ENCODE assay signal across 7 cellular contexts in the genomic region with DNA sequence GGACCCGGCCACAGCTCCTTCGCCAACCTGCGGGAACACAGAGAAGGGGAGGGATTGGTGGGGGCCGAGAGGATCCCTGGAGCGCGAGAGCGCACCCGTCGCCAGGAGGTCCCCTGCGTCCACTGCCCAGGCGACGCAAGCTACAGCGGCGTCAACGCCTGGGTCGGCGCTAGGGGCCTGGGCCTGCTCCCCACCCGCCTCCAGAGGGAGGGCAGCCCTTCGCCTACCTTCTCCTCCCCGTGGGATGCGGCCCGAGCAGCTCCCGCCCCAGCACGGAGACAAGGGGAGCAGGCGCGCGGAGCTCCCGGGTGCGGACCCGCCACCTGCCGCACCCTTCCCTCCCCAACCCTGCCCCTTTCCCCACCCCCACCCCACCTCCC.
DNase-seq lines count a peak whose midpoint lies in the region; ATAC-seq, FAIRE-seq and TF ChIP-seq lines count a peak whose summit lies in the region.

No MANE protein-coding gene starts in this region.

- H3K36me3 ChIP-seq in HEK293 (ENCODE audit: control insufficient read depth in 2 of 2, insufficient read depth in 1 of 2, low read length in 2 of 2) (peaks cover 0 to 24% of the 10 kb centered on the region in 2 experiments; a peak in 2 of 3 replicates), gastrocnemius medialis (peaks cover 0 to 32% of the 10 kb centered on the region in 2 donors)

- peaks cover 28% of the 10 kb centered on the region for H3K4me1 Mint-ChIP-seq in WTC11

- peaks cover 0 to 10% (median 7%) of the 10 kb centered on the region in 3 donors for H3K27me3 ChIP-seq in gastrocnemius medialis

- in situ Hi-C loops in gastrocnemius medialis (cut with MboI; ENCODE audit: low sequenced_read_pairs in 4 of 4) = no loop called here

- DNase-seq in WTC11 (ENCODE audit: low spot score) (no peak), cardiac septum (ENCODE audit: low spot score) (peak; percentile 76), gastrocnemius medialis (no peak), H54 (ENCODE audit: insufficient read length, low spot score) (no peak), NCI-H446 (lab: John Stamatoyannopoulos, UW) (no peak)

- no peak for FAIRE-seq in H54 (lab: Jason Lieb, UNC)

- no peaks in the 10 kb centered on the region for H3K9me3 Mint-ChIP-seq in WTC11

- TF ChIP-seq POLR2A in gastrocnemius medialis (IDR thresholded peaks at IDR 0.05) (no peak), H54 (IDR thresholded peaks at IDR 0.05; ENCODE audit: low read depth, low read length) (no peak)

- peak overlapping the region; percentile 29 for H3K4me3 ChIP-seq in HEK293 (ENCODE audit: low read depth, low read length)
- peak overlapping the region; percentile 40 to 55 (median 46) for H3K4me3 ChIP-seq in gastrocnemius medialis

- CTCF ChIA-PET in HEK293 (lab: Yijun Ruan, JAX) = no interaction called here
- CTCF ChIA-PET in WTC11 (lab: Charles Lee) = interaction anchor here (0.8 to 1.4 kb wide), 2 partner anchors 7 to 41 kb away, joined by 3 to 5 read pairs; no protein-coding TSS in a partner anchor

- H3K9me3 ChIP-seq in HEK293 (ENCODE audit: control insufficient read depth, insufficient read depth, low read depth, low read length) (no peaks in the 10 kb centered on the region), gastrocnemius medialis (no peaks in the 10 kb centered on the region)

- no peak for ATAC-seq in WTC11
- ATAC-seq in gastrocnemius medialis = no peak
- ATAC-seq in HG03457 (IDR thresholded peaks at IDR 0.05; ENCODE audit: unreplicated experiment) = no peak

- POLR2A ChIA-PET in HEK293 (lab: Yijun Ruan, JAX) (no interaction called here), WTC11 (lab: Charles Lee) (no interaction called here)

- peak overlapping the region; percentile 73 for H3K4me3 Mint-ChIP-seq in WTC11

- peaks cover 67% of the 10 kb centered on the region for H3K27me3 Mint-ChIP-seq in WTC11 (ENCODE audit: low read depth)

- no peak overlapping the region for H3K27ac ChIP-seq in HEK293 (ENCODE audit: extremely low read depth, low read depth, low read length)
- H3K27ac ChIP-seq in gastrocnemius medialis = peak overlapping the region in 3 of 4 donors; percentile 33 to 56 (median 52)

- intact Hi-C loops in cardiac septum (cut with DNase I) = no loop called here
- intact Hi-C loops in gastrocnemius medialis (cut with DNase I; ENCODE audit: low total_unique reads) = no loop called here

- TF ChIP-seq CTCF in HEK293 (tag by site-specific recombination; IDR thresholded peaks at IDR 0.05) = no peak
- TF ChIP-seq CTCF in WTC11 (IDR thresholded peaks at IDR 0.05) = no peak
- TF ChIP-seq CTCF in gastrocnemius medialis (IDR thresholded peaks at IDR 0.05 in 4 of 5, conservative IDR thresholded peaks at IDR 0.05 in 1 of 5) = no peak

- no peaks in the 10 kb centered on the region for H3K36me3 Mint-ChIP-seq in WTC11

- no peak overlapping the region for H3K27ac Mint-ChIP-seq in WTC11

- H3K4me1 ChIP-seq in HEK293 (ENCODE audit: control insufficient read depth, insufficient read depth, low read length) = no peaks in the 10 kb centered on the region
- H3K4me1 ChIP-seq in gastrocnemius medialis = peaks cover 10 to 14% of the 10 kb centered on the region in 2 donors

TF ChIP-seq in HEK293, 187 proteins besides CTCF, POLR2A, EP300 and RAD21 (continues in another document):
- TF ChIP-seq ZNF830 (tag by site-specific recombination; IDR thresholded peaks at IDR 0.05; ENCODE audit: low read depth) (no peak), ZNF302 (tag by site-specific recombination; IDR thresholded peaks at IDR 0.05; ENCODE audit: low read depth) (no peak), ZNF623 (tag by site-specific recombination; IDR thresholded peaks at IDR 0.05) (no peak), TRIM28 (IDR thresholded peaks at IDR 0.05; ENCODE audit: borderline replicate concordance, low read length) (no peak), ZNF571 (tag by site-specific recombination; IDR thresholded peaks at IDR 0.05) (no peak), EGR2 (tag by site-specific recombination; IDR thresholded peaks at IDR 0.05; ENCODE audit: low read depth) (peak; percentile 44; the same call in 1 of the 2 replicates), ZNF624 (tag by site-specific recombination; IDR thresholded peaks at IDR 0.05) (no peak), ZFHX2 (tag by site-specific recombination; conservative IDR thresholded peaks at IDR 0.05) (peak; percentile 66)
- TF ChIP-seq, protein P1, sequence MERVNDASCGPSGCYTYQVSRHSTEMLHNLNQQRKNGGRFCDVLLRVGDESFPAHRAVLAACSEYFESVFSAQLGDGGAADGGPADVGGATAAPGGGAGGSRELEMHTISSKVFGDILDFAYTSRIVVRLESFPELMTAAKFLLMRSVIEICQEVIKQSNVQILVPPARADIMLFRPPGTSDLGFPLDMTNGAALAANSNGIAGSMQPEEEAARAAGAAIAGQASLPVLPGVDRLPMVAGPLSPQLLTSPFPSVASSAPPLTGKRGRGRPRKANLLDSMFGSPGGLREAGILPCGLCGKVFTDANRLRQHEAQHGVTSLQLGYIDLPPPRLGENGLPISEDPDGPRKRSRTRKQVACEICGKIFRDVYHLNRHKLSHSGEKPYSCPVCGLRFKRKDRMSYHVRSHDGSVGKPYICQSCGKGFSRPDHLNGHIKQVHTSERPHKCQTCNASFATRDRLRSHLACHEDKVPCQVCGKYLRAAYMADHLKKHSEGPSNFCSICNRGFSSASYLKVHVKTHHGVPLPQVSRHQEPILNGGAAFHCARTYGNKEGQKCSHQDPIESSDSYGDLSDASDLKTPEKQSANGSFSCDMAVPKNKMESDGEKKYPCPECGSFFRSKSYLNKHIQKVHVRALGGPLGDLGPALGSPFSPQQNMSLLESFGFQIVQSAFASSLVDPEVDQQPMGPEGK (tag by site-specific recombination; IDR thresholded peaks at IDR 0.05) = 0 out of 2 replicates have a peak, but pooled peaks have one; percentile 0
- TF ChIP-seq, protein P2, sequence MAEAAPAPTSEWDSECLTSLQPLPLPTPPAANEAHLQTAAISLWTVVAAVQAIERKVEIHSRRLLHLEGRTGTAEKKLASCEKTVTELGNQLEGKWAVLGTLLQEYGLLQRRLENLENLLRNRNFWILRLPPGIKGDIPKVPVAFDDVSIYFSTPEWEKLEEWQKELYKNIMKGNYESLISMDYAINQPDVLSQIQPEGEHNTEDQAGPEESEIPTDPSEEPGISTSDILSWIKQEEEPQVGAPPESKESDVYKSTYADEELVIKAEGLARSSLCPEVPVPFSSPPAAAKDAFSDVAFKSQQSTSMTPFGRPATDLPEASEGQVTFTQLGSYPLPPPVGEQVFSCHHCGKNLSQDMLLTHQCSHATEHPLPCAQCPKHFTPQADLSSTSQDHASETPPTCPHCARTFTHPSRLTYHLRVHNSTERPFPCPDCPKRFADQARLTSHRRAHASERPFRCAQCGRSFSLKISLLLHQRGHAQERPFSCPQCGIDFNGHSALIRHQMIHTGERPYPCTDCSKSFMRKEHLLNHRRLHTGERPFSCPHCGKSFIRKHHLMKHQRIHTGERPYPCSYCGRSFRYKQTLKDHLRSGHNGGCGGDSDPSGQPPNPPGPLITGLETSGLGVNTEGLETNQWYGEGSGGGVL (tag by site-specific recombination; IDR thresholded peaks at IDR 0.05) = peak; percentile 90

TF ChIP-seq in WTC11, 78 proteins besides CTCF, POLR2A, EP300 and RAD21:
- TF ChIP-seq, protein P3, sequence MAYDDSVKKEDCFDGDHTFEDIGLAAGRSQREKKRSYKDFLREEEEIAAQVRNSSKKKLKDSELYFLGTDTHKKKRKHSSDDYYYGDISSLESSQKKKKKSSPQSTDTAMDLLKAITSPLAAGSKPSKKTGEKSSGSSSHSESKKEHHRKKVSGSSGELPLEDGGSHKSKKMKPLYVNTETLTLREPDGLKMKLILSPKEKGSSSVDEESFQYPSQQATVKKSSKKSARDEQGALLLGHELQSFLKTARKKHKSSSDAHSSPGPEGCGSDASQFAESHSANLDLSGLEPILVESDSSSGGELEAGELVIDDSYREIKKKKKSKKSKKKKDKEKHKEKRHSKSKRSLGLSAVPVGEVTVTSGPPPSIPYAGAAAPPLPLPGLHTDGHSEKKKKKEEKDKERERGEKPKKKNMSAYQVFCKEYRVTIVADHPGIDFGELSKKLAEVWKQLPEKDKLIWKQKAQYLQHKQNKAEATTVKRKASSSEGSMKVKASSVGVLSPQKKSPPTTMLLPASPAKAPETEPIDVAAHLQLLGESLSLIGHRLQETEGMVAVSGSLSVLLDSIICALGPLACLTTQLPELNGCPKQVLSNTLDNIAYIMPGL (CRISPR knock-in tag; IDR thresholded peaks at IDR 0.05) = 0 out of 2 replicates have a peak, but pooled peaks have one; percentile 20
- TF ChIP-seq ELF4 (CRISPR knock-in tag; IDR thresholded peaks at IDR 0.05; ENCODE audit: low read depth) = no peak
TF ChIP-seq in WTC11: peak in this region for 1.
